ENCODE assay signal across 12 cellular contexts in genomic region chr13:79282508-79282907, GRCh38.
DNase-seq lines count a peak whose midpoint lies in the region; ATAC-seq and TF ChIP-seq lines count a peak whose summit lies in the region.
"Had no signal": no experiment of that assay in that cellular context is flagged by ENCODE, and none has a peak within 500 bp of the region (broad histone marks: within the 10 kb centered on the region; RNA-seq: fewer than 3 reads in every experiment).

No MANE protein-coding gene starts in this region.

- no peak for ATAC-seq in WTC11
- ATAC-seq in left lobe of liver: peak; percentile 68
- ATAC-seq in stimulated activated naive CD8-positive, alpha-beta T cell treated with anti-CD3 and anti-CD28 coated beads, Interleukin-15, Interleukin-2, amounts not matched to agents 100 U/mL and 50 U/mL, for 24 hours: no peak
- ATAC-seq: K562 had no signal

- H3K4me3 ChIP-seq in HL-60 (replicated peaks; ENCODE audit: insufficient read depth, low read length): no peak overlapping the region
- H3K4me3 ChIP-seq: K562 had no signal

- H3K27me3 Mint-ChIP-seq in WTC11 (ENCODE audit: low read depth): no peaks in the 10 kb centered on the region

- peak overlapping the region; percentile 57 for H3K27ac Mint-ChIP-seq in WTC11
- H3K27ac Mint-ChIP-seq: CD4-positive, alpha-beta memory T cell had no signal

- peak overlapping the region; percentile 7; the same call in 1 of the 2 replicates for H3K27ac ChIP-seq in HL-60 (replicated peaks)
- H3K27ac ChIP-seq in substantia nigra (ENCODE audit: low read depth, low read length, poor library complexity, severe bottlenecking): no peak overlapping the region
- H3K27ac ChIP-seq: C4-2B had no signal

- H3K4me3 Mint-ChIP-seq in WTC11: no peak overlapping the region
- H3K4me3 Mint-ChIP-seq: CD4-positive, alpha-beta memory T cell had no signal

- POLR2A ChIA-PET in WTC11 (lab: Charles Lee) (no interaction called here), GM10248 (lab: Yijun Ruan, JAX) (no interaction called here)

- TF ChIP-seq CTCF in HL-60 (IDR thresholded peaks at IDR 0.05; ENCODE audit: insufficient read depth, low read length) (no peak), WTC11 (IDR thresholded peaks at IDR 0.05) (no peak), GM10248 (IDR thresholded peaks at IDR 0.05; ENCODE audit: control extremely low read depth, extremely low read depth, low read depth, missing control alignments) (no peak)

- peaks cover 7% of the 10 kb centered on the region for H3K9me3 Mint-ChIP-seq in WTC11

- H3K27me3 ChIP-seq in HL-60 (ENCODE audit: insufficient read depth, poor library complexity, severe bottlenecking): no peaks in the 10 kb centered on the region
- H3K27me3 ChIP-seq: BE2C had no signal

- CTCF ChIA-PET in WTC11 (lab: Charles Lee) (no interaction called here), GM10248 (lab: Yijun Ruan, JAX) (interaction anchor here (0.8 kb wide), 1 partner anchor 13 kb away, joined by 3 read pairs; no protein-coding TSS in a partner anchor)

- DNase-seq in HL-60 (ENCODE audit: low read depth in 1 of 2, low spot score in 1 of 2) (no peak), WTC11 (ENCODE audit: low spot score) (no peak), left lobe of liver (ENCODE audit: low spot score) (no peak), substantia nigra (lab: John Stamatoyannopoulos, UW) (no peak), NCI-H2196 (lab: John Stamatoyannopoulos, UW; ENCODE audit: unreplicated experiment) (no peak), GM10248 (ENCODE audit: extremely low spot score) (no peak)
- no peak for DNase-seq in stimulated activated naive CD8-positive, alpha-beta T cell treated with anti-CD3 and anti-CD28 coated beads, Interleukin-15, Interleukin-2, amounts not matched to agents 100 U/mL and 50 U/mL, for 24 hours
- DNase-seq: BE2C; CD4-positive, alpha-beta memory T cell; DMS79 had no signal

- peaks cover 7% of the 10 kb centered on the region for H3K36me3 Mint-ChIP-seq in WTC11
- H3K36me3 Mint-ChIP-seq: CD4-positive, alpha-beta memory T cell had no signal

- H3K4me1 Mint-ChIP-seq in WTC11: peaks cover 24% of the 10 kb centered on the region
- H3K4me1 Mint-ChIP-seq: CD4-positive, alpha-beta memory T cell had no signal

TF ChIP-seq in WTC11, 78 proteins besides CTCF, POLR2A, EP300 and RAD21:
- TF ChIP-seq NFYB (CRISPR knock-in tag; conservative IDR thresholded peaks at IDR 0.05; ENCODE audit: low read depth) (no peak), STAT6 (CRISPR knock-in tag; conservative IDR thresholded peaks at IDR 0.05; ENCODE audit: low read depth) (no peak), E2F4 (CRISPR knock-in tag; IDR thresholded peaks at IDR 0.05; ENCODE audit: borderline replicate concordance, low read depth) (no peak), TP53 (CRISPR knock-in tag; IDR thresholded peaks at IDR 0.05) (no peak), USF1 (CRISPR knock-in tag; IDR thresholded peaks at IDR 0.05) (no peak), MXD4 (CRISPR knock-in tag; IDR thresholded peaks at IDR 0.05; ENCODE audit: borderline replicate concordance) (no peak), ZNF263 (CRISPR knock-in tag; IDR thresholded peaks at IDR 0.05; ENCODE audit: low read depth) (no peak), MAX (CRISPR knock-in tag; IDR thresholded peaks at IDR 0.05) (no peak), ZNF416 (CRISPR knock-in tag; IDR thresholded peaks at IDR 0.05) (no peak), ERG (CRISPR knock-in tag; IDR thresholded peaks at IDR 0.05) (no peak), HMGXB4 (CRISPR knock-in tag; IDR thresholded peaks at IDR 0.05) (no peak), ZNF512 (CRISPR knock-in tag; IDR thresholded peaks at IDR 0.05; ENCODE audit: borderline replicate concordance) (no peak), ZNF138 (CRISPR knock-in tag; conservative IDR thresholded peaks at IDR 0.05) (no peak)
